In the genomic region with DNA sequence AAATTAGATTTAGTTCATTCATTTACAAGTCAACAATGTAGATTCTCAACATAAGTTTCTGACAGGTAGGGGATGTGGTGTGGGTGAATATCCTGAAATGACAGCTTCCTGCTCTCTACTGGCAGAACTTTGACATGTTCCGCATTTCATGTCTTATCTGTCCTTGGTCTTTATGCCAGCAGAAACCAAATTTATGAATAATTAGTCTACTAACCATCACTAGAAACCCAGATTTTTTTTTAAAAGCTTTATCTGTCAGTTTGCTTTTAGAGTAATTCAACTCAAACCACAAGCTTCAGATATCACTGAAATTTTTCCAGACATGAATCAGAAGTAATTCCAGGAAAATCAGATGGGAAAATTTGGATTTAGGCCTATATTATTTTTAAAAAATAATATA, we compare ENCODE assay signal across 10 cellular contexts. TPM values are rescaled to one million over a fixed set of nuclear protein-coding genes. Genes with fewer than 3 reads are reported as not detected.
DNase-seq lines count a peak whose midpoint lies in the region; ATAC-seq and TF ChIP-seq lines count a peak whose summit lies in the region.
"Had no signal": no experiment of that assay in that cellular context is flagged by ENCODE, and none has a peak within 500 bp of the region (broad histone marks: within the 10 kb centered on the region; RNA-seq: fewer than 3 reads in every experiment).

No MANE protein-coding gene starts in this region.

- POLR2A ChIA-PET in Panc1 (lab: Charles Lee) = interaction anchor here (0.6 kb wide), 1 partner anchor 384 kb away, joined by 7 read pairs; no protein-coding TSS in a partner anchor
- POLR2A ChIA-PET in naive thymus-derived CD4-positive, alpha-beta T cell (lab: Charles Lee) = no interaction called here

- H3K36me3 Mint-ChIP-seq in naive thymus-derived CD4-positive, alpha-beta T cell = peaks cover 5 to 21% (median 11%) of the 10 kb centered on the region in 5 donors
- peaks cover 5% of the 10 kb centered on the region for H3K36me3 Mint-ChIP-seq in mesothelial cell of epicardium

- H3K27me3 ChIP-seq in Panc1 (ENCODE audit: control insufficient read depth, insufficient read depth, low read length) = no peaks in the 10 kb centered on the region
- H3K27me3 ChIP-seq in naive thymus-derived CD4-positive, alpha-beta T cell (ENCODE audit: control insufficient read depth in 2 of 2, insufficient read depth in 2 of 2, low read length in 2 of 2) = no peaks in the 10 kb centered on the region
- H3K27me3 ChIP-seq: pancreas had no signal

- in situ Hi-C loops in Panc1 (cut with HindIII; ENCODE audit: low pct_unique_long_range_greater_than_20kb, low sequenced_read_pairs) = no loop called here

- no peak overlapping the region for H3K4me3 Mint-ChIP-seq in naive thymus-derived CD4-positive, alpha-beta T cell
- no peak overlapping the region for H3K4me3 Mint-ChIP-seq in mesothelial cell of epicardium
- H3K4me3 Mint-ChIP-seq: activated CD4-positive, alpha-beta memory T cell treated with anti-CD3 and anti-CD28 coated beads, Interleukin-2, amount 10 ng/mL, durations not matched to agents 7 days and 5 days had no signal

- intact Hi-C loops in Panc1 (cut with micrococcal nuclease; ENCODE audit: unreplicated experiment) = no loop called here
- intact Hi-C loops in naive thymus-derived CD4-positive, alpha-beta T cell (cut with micrococcal nuclease) = no loop called here

- H3K27ac ChIP-seq in Panc1 (ENCODE audit: low read length) = peak overlapping the region; percentile 73; the same call in 1 of the 2 replicates
- H3K27ac ChIP-seq in naive thymus-derived CD4-positive, alpha-beta T cell (ENCODE audit: low read depth, low read length) = no peak overlapping the region
- H3K27ac ChIP-seq: pancreas had no signal

- BruUV-seq in Panc1 (replicated peaks; lab: Mats Ljungman, UMichigan) = no TSS peak

- H3K36me3 ChIP-seq in Panc1 (ENCODE audit: control insufficient read depth, insufficient read depth, low read length) = peaks cover 10% of the 10 kb centered on the region; the same call in 1 of the 2 replicates
- peaks cover 0 to 16% (median 0%) of the 10 kb centered on the region in 3 experiments for H3K36me3 ChIP-seq in naive thymus-derived CD4-positive, alpha-beta T cell (ENCODE audit: control insufficient read depth in 2 of 3, insufficient read depth in 3 of 3, low read length in 3 of 3)

- no peaks in the 10 kb centered on the region for H3K9me3 Mint-ChIP-seq in naive thymus-derived CD4-positive, alpha-beta T cell
- H3K9me3 Mint-ChIP-seq in mesothelial cell of epicardium = no peaks in the 10 kb centered on the region
- H3K9me3 Mint-ChIP-seq: activated CD4-positive, alpha-beta memory T cell treated with anti-CD3 and anti-CD28 coated beads, Interleukin-2, amount 10 ng/mL, durations not matched to agents 7 days and 5 days had no signal

- H3K9me3 ChIP-seq in Panc1 (ENCODE audit: control insufficient read depth, insufficient read depth, low read depth, low read length) = no peaks in the 10 kb centered on the region
- H3K9me3 ChIP-seq in naive thymus-derived CD4-positive, alpha-beta T cell (ENCODE audit: control insufficient read depth in 2 of 3, low read length in 3 of 3) = no peaks in the 10 kb centered on the region
- H3K9me3 ChIP-seq: pancreas had no signal

- no peak overlapping the region for H3K4me3 ChIP-seq in Panc1 (ENCODE audit: low read depth in 2 of 2, low read length in 2 of 2)
- no peak overlapping the region for H3K4me3 ChIP-seq in naive thymus-derived CD4-positive, alpha-beta T cell (ENCODE audit: low read length)
- H3K4me3 ChIP-seq: pancreas had no signal

- peaks cover 0 to 13% (median 0%) of the 10 kb centered on the region in 7 donors for H3K4me1 Mint-ChIP-seq in naive thymus-derived CD4-positive, alpha-beta T cell
- peaks cover 2% of the 10 kb centered on the region for H3K4me1 Mint-ChIP-seq in mesothelial cell of epicardium

- H3K4me1 ChIP-seq in Panc1 (ENCODE audit: control insufficient read depth, insufficient read depth, low read length) = peaks cover 9% of the 10 kb centered on the region; the same call in 1 of the 2 replicates
- H3K4me1 ChIP-seq in naive thymus-derived CD4-positive, alpha-beta T cell (ENCODE audit: control insufficient read depth in 2 of 2, insufficient read depth in 2 of 2, low read length in 2 of 2) = peaks cover 0 to 5% of the 10 kb centered on the region in 2 donors
- H3K4me1 ChIP-seq: pancreas had no signal

- DNase-seq in Panc1 (ENCODE audit: low read depth, low spot score) (no peak), mesothelial cell of epicardium (ENCODE audit: low spot score in 2 of 2, unreplicated experiment in 2 of 2) (no peak), GM19240 (ENCODE audit: insufficient read length, low spot score) (no peak)
- DNase-seq in naive thymus-derived CD4-positive, alpha-beta T cell = peak in 1 of 9 donors; percentile 19
- DNase-seq: activated CD4-positive, alpha-beta memory T cell treated with anti-CD3 and anti-CD28 coated beads, Interleukin-2, amount 10 ng/mL, durations not matched to agents 7 days and 5 days; NCI-H526; pancreas had no signal

- ATAC-seq in GM18907 (IDR thresholded peaks at IDR 0.05; ENCODE audit: unreplicated experiment) (peak; percentile 59), HG02678 (IDR thresholded peaks at IDR 0.05; ENCODE audit: unreplicated experiment) (peak; percentile 62), Panc1 (no peak), GM19023 (IDR thresholded peaks at IDR 0.05; ENCODE audit: unreplicated experiment) (no peak)
- peak; percentile 56 for ATAC-seq in naive thymus-derived CD4-positive, alpha-beta T cell
- ATAC-seq: pancreas had no signal

- H3K27ac Mint-ChIP-seq in naive thymus-derived CD4-positive, alpha-beta T cell = no peak overlapping the region
- H3K27ac Mint-ChIP-seq in mesothelial cell of epicardium = no peak overlapping the region
- H3K27ac Mint-ChIP-seq: activated CD4-positive, alpha-beta memory T cell treated with anti-CD3 and anti-CD28 coated beads, Interleukin-2, amount 10 ng/mL, durations not matched to agents 7 days and 5 days had no signal

- CTCF ChIA-PET in Panc1 (lab: Charles Lee) = no interaction called here
- CTCF ChIA-PET in naive thymus-derived CD4-positive, alpha-beta T cell (lab: Charles Lee) = interaction anchor here (1.0 to 1.1 kb wide), 3 partner anchors 17 to 207 kb away, joined by 3 read pairs; no protein-coding TSS in a partner anchor

- no peak for TF ChIP-seq CTCF in Panc1 (IDR thresholded peaks at IDR 0.05)
- no peak for TF ChIP-seq CTCF in mesothelial cell of epicardium (IDR thresholded peaks at IDR 0.05; ENCODE audit: unreplicated experiment)

- no peaks in the 10 kb centered on the region for H3K27me3 Mint-ChIP-seq in naive thymus-derived CD4-positive, alpha-beta T cell
- no peaks in the 10 kb centered on the region for H3K27me3 Mint-ChIP-seq in mesothelial cell of epicardium (ENCODE audit: low read depth)
- H3K27me3 Mint-ChIP-seq: activated CD4-positive, alpha-beta memory T cell treated with anti-CD3 and anti-CD28 coated beads, Interleukin-2, amount 10 ng/mL, durations not matched to agents 7 days and 5 days had no signal

RNA-seq across cellular contexts. Expression of gene COQ2, which starts 17.9 kb away (rescaled TPM):
- total RNA-seq in Panc1 (2021; ENCODE audit: unreplicated experiment) (28.1 TPM), mesothelial cell of epicardium (7.3 to 8.0 TPM (median 7.9 TPM) in 3 replicates)
- 16.7 TPM for polyA plus RNA-seq in Panc1 (2012; ENCODE audit: insufficient read length)
- 10 to 100 TPM in 3 of 5 experiments, 1 to 10 TPM in 2; 7.2 to 12.7 (median 10.2) TPM for total RNA-seq in naive thymus-derived CD4-positive, alpha-beta T cell
- 1 to 10 TPM; 3.6 to 4.3 TPM for polyA plus RNA-seq in naive thymus-derived CD4-positive, alpha-beta T cell

Comparison
In these comparisons a context has a peak if more than half of its experiments do, and no peak if none do; other contexts are left out.
1. ATAC-seq: peak in GM18907 (single experiment), HG02678 (single experiment) and naive thymus-derived CD4-positive, alpha-beta T cell (single experiment); none in Panc1 (single experiment) and GM19023 (single experiment).